Comparison of ENCODE assay signal across 10 cellular contexts in genomic region chr1:59674605-59675004, GRCh38.
DNase-seq lines count a peak whose midpoint lies in the region; ATAC-seq, FAIRE-seq and TF ChIP-seq lines count a peak whose summit lies in the region.
"Had no signal": no experiment of that assay in that cellular context is flagged by ENCODE, and none has a peak within 500 bp of the region (broad histone marks: within the 10 kb centered on the region; RNA-seq: fewer than 3 reads in every experiment).

No MANE protein-coding gene starts in this region.

- CTCF ChIA-PET in activated naive CD4-positive, alpha-beta T cell treated with anti-CD3 and anti-CD28 coated beads, Interleukin-2, amount 10 ng/mL, durations not matched to agents 7 days and 5 days (lab: Charles Lee): no interaction called here

- H3K36me3 Mint-ChIP-seq in activated naive CD4-positive, alpha-beta T cell treated with anti-CD3 and anti-CD28 coated beads, Interleukin-2, amount 10 ng/mL, durations not matched to agents 7 days and 5 days: no peaks in the 10 kb centered on the region

- TF ChIP-seq CTCF in RWPE2 (IDR thresholded peaks at IDR 0.05; ENCODE audit: poor library complexity, severe bottlenecking): no peak
- no peak for TF ChIP-seq CTCF in fibroblast of the aortic adventitia (IDR thresholded peaks at IDR 0.05; ENCODE audit: insufficient read depth, low read length)
- TF ChIP-seq CTCF in psoas muscle (IDR thresholded peaks at IDR 0.05): no peak

- no peak overlapping the region for H3K4me3 Mint-ChIP-seq in activated naive CD4-positive, alpha-beta T cell treated with anti-CD3 and anti-CD28 coated beads, Interleukin-2, amount 10 ng/mL, durations not matched to agents 7 days and 5 days
- H3K4me3 Mint-ChIP-seq: activated T-helper 17 cell treated with anti-CD3 and anti-CD28 coated beads, Interleukin-2, amount 50 U/mL, for 72 hours had no signal

- H3K27me3 Mint-ChIP-seq in activated naive CD4-positive, alpha-beta T cell treated with anti-CD3 and anti-CD28 coated beads, Interleukin-2, amount 10 ng/mL, durations not matched to agents 7 days and 5 days: no peaks in the 10 kb centered on the region
- H3K27me3 Mint-ChIP-seq: activated T-helper 17 cell treated with anti-CD3 and anti-CD28 coated beads, Interleukin-2, amount 50 U/mL, for 72 hours had no signal

- H3K27ac ChIP-seq in RWPE2 (ENCODE audit: poor library complexity, severe bottlenecking) (peak overlapping the region; percentile 99), psoas muscle (peak overlapping the region; percentile 50)

- ATAC-seq in RWPE2 (ENCODE audit: low read depth): no peak
- peak in 1 of 4 donors; percentile 18 for ATAC-seq in psoas muscle
- ATAC-seq: activated T-helper 17 cell treated with anti-CD3 and anti-CD28 coated beads, Interleukin-2, amount 50 U/mL, for 72 hours had no signal

- no peaks in the 10 kb centered on the region for H3K9me3 Mint-ChIP-seq in activated naive CD4-positive, alpha-beta T cell treated with anti-CD3 and anti-CD28 coated beads, Interleukin-2, amount 10 ng/mL, durations not matched to agents 7 days and 5 days
- H3K9me3 Mint-ChIP-seq: activated T-helper 17 cell treated with anti-CD3 and anti-CD28 coated beads, Interleukin-2, amount 50 U/mL, for 72 hours had no signal

- H3K9me3 ChIP-seq in RWPE2 (ENCODE audit: severe bottlenecking) (peaks cover 3% of the 10 kb centered on the region), psoas muscle (no peaks in the 10 kb centered on the region)

- H3K4me1 ChIP-seq in RWPE2 (ENCODE audit: insufficient read depth, poor library complexity, severe bottlenecking) (peaks cover 38% of the 10 kb centered on the region), psoas muscle (peaks cover 50% of the 10 kb centered on the region)

- H3K36me3 ChIP-seq in RWPE2 (ENCODE audit: low read depth) (no peaks in the 10 kb centered on the region), psoas muscle (ENCODE audit: insufficient read depth in 1 of 2, low read depth in 1 of 2) (no peaks in the 10 kb centered on the region)

- H3K4me1 Mint-ChIP-seq in activated naive CD4-positive, alpha-beta T cell treated with anti-CD3 and anti-CD28 coated beads, Interleukin-2, amount 10 ng/mL, durations not matched to agents 7 days and 5 days: no peaks in the 10 kb centered on the region
- H3K4me1 Mint-ChIP-seq: activated T-helper 17 cell treated with anti-CD3 and anti-CD28 coated beads, Interleukin-2, amount 50 U/mL, for 72 hours had no signal

- intact Hi-C loops in psoas muscle (cut with DNase I): loop anchor here in 1 of 2 donors (5.0 kb wide), 1 partner anchor 57 kb away; no protein-coding TSS in a partner anchor

- WGBS in psoas muscle, 3 donors: 72 to 84% (median 73%) methylated on average over 3 of the region's 3 CpGs

- H3K4me3 ChIP-seq in RWPE2 (ENCODE audit: severe bottlenecking) (no peak overlapping the region), fibroblast of the aortic adventitia (ENCODE audit: low read depth, low read length) (no peak overlapping the region), psoas muscle (no peak overlapping the region)

- no peak for DNase-seq in GM18507 (ENCODE audit: extremely low spot score, insufficient read length, low read depth)
- DNase-seq in RWPE2 (ENCODE audit: low spot score): no peak
- DNase-seq in fibroblast of the aortic adventitia (ENCODE audit: low read depth): peak; percentile 79
- no peak for DNase-seq in psoas muscle
- DNase-seq in NCI-H2227 treated with DMSO at 0.1 percent for 48 hours (lab: John Stamatoyannopoulos, UW): no peak
- DNase-seq in middle frontal gyrus (ENCODE audit: extremely low spot score, low spot score): no peak
- no peak for DNase-seq in RCC 7860 (ENCODE audit: low spot score)
- no peak for DNase-seq in activated naive CD4-positive, alpha-beta T cell treated with anti-CD3 and anti-CD28 coated beads, Interleukin-2, amount 10 ng/mL, durations not matched to agents 7 days and 5 days
- DNase-seq: RPMI8226 had no signal

- FAIRE-seq in GM18507 (lab: Jason Lieb, UNC) (peak; percentile 36), RCC 7860 (lab: Jason Lieb, UNC) (no peak)

- H3K27me3 ChIP-seq in RWPE2 (ENCODE audit: insufficient read depth, poor library complexity, severe bottlenecking) (no peaks in the 10 kb centered on the region), psoas muscle (ENCODE audit: insufficient read depth in 3 of 3, low read length in 2 of 3) (no peaks in the 10 kb centered on the region)

- no peak overlapping the region for H3K27ac Mint-ChIP-seq in activated naive CD4-positive, alpha-beta T cell treated with anti-CD3 and anti-CD28 coated beads, Interleukin-2, amount 10 ng/mL, durations not matched to agents 7 days and 5 days
- H3K27ac Mint-ChIP-seq: activated T-helper 17 cell treated with anti-CD3 and anti-CD28 coated beads, Interleukin-2, amount 50 U/mL, for 72 hours had no signal
